ENCODE assay signal across 17 cellular contexts in genomic region chr1:9341301-9341845, GRCh38. TPM values are rescaled to one million over a fixed set of nuclear protein-coding genes. Genes with fewer than 3 reads are reported as not detected.
DNase-seq lines count a peak whose midpoint lies in the region; ATAC-seq and TF ChIP-seq lines count a peak whose summit lies in the region.
"Had no signal": no experiment of that assay in that cellular context is flagged by ENCODE, and none has a peak within 500 bp of the region (broad histone marks: within the 10 kb centered on the region; RNA-seq: fewer than 3 reads in every experiment).

No MANE protein-coding gene starts in this region.

- H3K4me3 ChIP-seq in gastroesophageal sphincter (no peak overlapping the region), GM23248 (no peak overlapping the region)

- in situ Hi-C loops in GM23248 (cut with MboI): no loop called here

- WGBS in gastroesophageal sphincter (ENCODE audit: low coverage in 1 of 2), 2 donors: 78% methylated on average over 9 of the region's 13 CpGs; no CpG with 5 or more reads in 1 of the 2 donors
- WGBS in GM23248 (ENCODE audit: low coverage in 1 of 2, low lambda C conversion rate in 2 of 2, missing lambda C conversion rate in 2 of 2), 2 experiments: 96% methylated on average over 13 of the region's 13 CpGs

- no peak for TF ChIP-seq POLR2A in gastroesophageal sphincter (IDR thresholded peaks at IDR 0.05)

- peak overlapping the region; percentile 80 for H3K27ac Mint-ChIP-seq in dendritic cell treated with granulocyte-macrophage colony-stimulating factor and Interleukin-4, amounts not matched to agents 40 ng/mL and 50 ng/mL, for 4 days
- H3K27ac Mint-ChIP-seq: CD4-positive, alpha-beta T cell had no signal

- H3K36me3 Mint-ChIP-seq in dendritic cell treated with granulocyte-macrophage colony-stimulating factor and Interleukin-4, amounts not matched to agents 40 ng/mL and 50 ng/mL, for 4 days (ENCODE audit: low read depth): no peaks in the 10 kb centered on the region

- H3K27me3 Mint-ChIP-seq in dendritic cell treated with granulocyte-macrophage colony-stimulating factor and Interleukin-4, amounts not matched to agents 40 ng/mL and 50 ng/mL, for 4 days: peaks cover 37% of the 10 kb centered on the region
- H3K27me3 Mint-ChIP-seq: CD4-positive, alpha-beta T cell had no signal

- no peaks in the 10 kb centered on the region for H3F3A ChIP-seq in GM23248 (ENCODE audit: insufficient read depth)

- H2AFZ ChIP-seq in GM23248: no peak overlapping the region

- H3K4me1 Mint-ChIP-seq in dendritic cell treated with granulocyte-macrophage colony-stimulating factor and Interleukin-4, amounts not matched to agents 40 ng/mL and 50 ng/mL, for 4 days (ENCODE audit: low read depth): peaks cover 53% of the 10 kb centered on the region

- no peaks in the 10 kb centered on the region for H3K36me3 ChIP-seq in gastroesophageal sphincter
- H3K36me3 ChIP-seq in GM23248 (ENCODE audit: low read depth): 0 out of 2 replicates have a peak, but pooled peaks cover 2% of the 10 kb centered on the region

- no peaks in the 10 kb centered on the region for H3K9me2 ChIP-seq in GM23248 (ENCODE audit: insufficient read depth)

- H3K4me1 ChIP-seq in gastroesophageal sphincter (peaks cover 2 to 90% (median 79%) of the 10 kb centered on the region in 3 donors), GM23248 (ENCODE audit: insufficient read depth) (no peaks in the 10 kb centered on the region)

- ATAC-seq in gastroesophageal sphincter (no peak), sciatic nerve (peak; percentile 18), GM21825 (IDR thresholded peaks at IDR 0.05; ENCODE audit: unreplicated experiment) (no peak)

- peaks cover 99% of the 10 kb centered on the region for H3K79me2 ChIP-seq in GM23248 (ENCODE audit: insufficient read depth)

- intact Hi-C loops in dendritic cell treated with granulocyte-macrophage colony-stimulating factor and Interleukin-4, amounts not matched to agents 40 ng/mL and 50 ng/mL, for 4 days (cut with micrococcal nuclease): no loop called here
- intact Hi-C loops in sciatic nerve (cut with DNase I): no loop called here

- no peak overlapping the region for H3K9ac ChIP-seq in GM23248

- DNase-seq in sciatic nerve (ENCODE audit: low spot score) (no peak), GM23248 (no peak), cerebellar nuclear complex (lab: John Stamatoyannopoulos, UW) (no peak)
- DNase-seq in activated naive CD4-positive, alpha-beta T cell treated with Interleukin-2 at 50 U/mL for 16 hours: no peak
- DNase-seq: Calu3; CD4-positive, alpha-beta T cell; DMS79 treated with DMSO at 0.1 percent for 48 hours; GDM1; NCI-H1092 treated with DMSO at 0.1 percent for 48 hours; NCI-H1694; NCI-H345; NCI-H526 treated with DMSO at 0.1 percent for 48 hours; RPMI8226 had no signal

- TF ChIP-seq CTCF in C4-2B (conservative IDR thresholded peaks at IDR 0.05) (no peak), gastroesophageal sphincter (IDR thresholded peaks at IDR 0.05) (no peak)

- H3K4me3 Mint-ChIP-seq in dendritic cell treated with granulocyte-macrophage colony-stimulating factor and Interleukin-4, amounts not matched to agents 40 ng/mL and 50 ng/mL, for 4 days: no peak overlapping the region
- H3K4me3 Mint-ChIP-seq: CD4-positive, alpha-beta T cell had no signal

- no peaks in the 10 kb centered on the region for H4K20me1 ChIP-seq in GM23248 (ENCODE audit: insufficient read depth)

- no peak for TF ChIP-seq EP300 in gastroesophageal sphincter (IDR thresholded peaks at IDR 0.05)

- H3K27me3 ChIP-seq in gastroesophageal sphincter (no peaks in the 10 kb centered on the region), GM23248 (replicated peaks; ENCODE audit: insufficient read depth) (no peaks in the 10 kb centered on the region)

- H3K9me3 ChIP-seq in gastroesophageal sphincter (no peaks in the 10 kb centered on the region), GM23248 (ENCODE audit: low read depth) (no peaks in the 10 kb centered on the region)

- no peaks in the 10 kb centered on the region for H3K9me3 Mint-ChIP-seq in dendritic cell treated with granulocyte-macrophage colony-stimulating factor and Interleukin-4, amounts not matched to agents 40 ng/mL and 50 ng/mL, for 4 days
- H3K9me3 Mint-ChIP-seq: CD4-positive, alpha-beta T cell had no signal

- H3K27ac ChIP-seq in C4-2B (peak overlapping the region; percentile 17), gastroesophageal sphincter (peak overlapping the region in 3 of 4 donors; percentile 84 to 91 (median 84)), GM23248 (no peak overlapping the region)

- H3K4me2 ChIP-seq in GM23248 (ENCODE audit: unreplicated experiment): no peak overlapping the region

RNA-seq across cellular contexts. Expression of gene SPSB1, which starts 48.7 kb away (rescaled TPM):
- total RNA-seq in gastroesophageal sphincter: 100 to 1,000 TPM in 2 of 4 donors, 10 to 100 TPM in 2; 56.3 to 111 (median 99.5) TPM
- total RNA-seq in sciatic nerve: 20.1 TPM
- total RNA-seq in GM23248 (2014; rRNA removed; shearing (Covaris generic)): 13.5 and 22.7 TPM in 2 replicates
- 13.5 and 13.6 TPM in 2 replicates for polyA plus RNA-seq in GM23248 (2016; fragmentation: Nextera tagmentation; extraction: Ambion mirVana)
